1 cellular context compared by ENCODE assay signal in genomic region chr22:28711341-28711740, GRCh38.
TF ChIP-seq lines count a peak whose summit lies in the region.

No MANE protein-coding gene starts in this region.

TF ChIP-seq in IMR-90, 13 proteins besides CTCF, POLR2A, EP300 and RAD21:
- TF ChIP-seq RCOR1 (IDR thresholded peaks at IDR 0.05; ENCODE audit: insufficient replicate concordance, low read length): no peak
- TF ChIP-seq CEBPB (IDR thresholded peaks at IDR 0.05; ENCODE audit: low read depth, low read length): no peak
- TF ChIP-seq RFX5 (IDR thresholded peaks at IDR 0.05; ENCODE audit: low read depth, low read length): no peak
- TF ChIP-seq FOS (IDR thresholded peaks at IDR 0.05; ENCODE audit: low read depth, low read length): no peak
